ENCODE assay signal across 8 cellular contexts in genomic region chr10:108204528-108205313, GRCh38.
A peak's percentile ranks its signal among the peaks of the same experiment; 100 is the strongest.
DNase-seq lines count a peak whose midpoint lies in the region; ATAC-seq and TF ChIP-seq lines count a peak whose summit lies in the region.

No MANE protein-coding gene starts in this region.

- ATAC-seq in GM19035 (IDR thresholded peaks at IDR 0.05; ENCODE audit: unreplicated experiment), result peak; percentile 78
- ATAC-seq in stimulated activated effector memory CD8-positive, alpha-beta T cell treated with anti-CD3 and anti-CD28 coated beads, Interleukin-12 subunit alpha, Interleukin-12 subunit beta, amount 100 ng/mL, for 72 hours, result no peak
- no peak for ATAC-seq in GM18873 (IDR thresholded peaks at IDR 0.05; ENCODE audit: low FRiP score, unreplicated experiment)

- no peaks in the 10 kb centered on the region for H3K36me3 ChIP-seq in BJ (ENCODE audit: control insufficient read depth, insufficient read depth, low read length)

- H3K27me3 ChIP-seq in BJ (ENCODE audit: control insufficient read depth, insufficient read depth, low read length), result no peaks in the 10 kb centered on the region

- H3K27ac Mint-ChIP-seq in mesothelial cell of epicardium, result no peak overlapping the region
- H3K27ac Mint-ChIP-seq in stimulated activated effector memory CD8-positive, alpha-beta T cell treated with anti-CD3 and anti-CD28 coated beads, Interleukin-12 subunit alpha, Interleukin-12 subunit beta, amount 100 ng/mL, for 72 hours, result no peak overlapping the region

- DNase-seq in BJ (ENCODE audit: low read depth) (no peak), amniotic stem cell (lab: John Stamatoyannopoulos, UW) (peak; percentile 17), mesothelial cell of epicardium (ENCODE audit: low spot score in 2 of 2, unreplicated experiment in 2 of 2) (no peak), NCI-H2227 (lab: John Stamatoyannopoulos, UW; ENCODE audit: unreplicated experiment) (no peak)
- DNase-seq in Jurkat, Clone E6-1 (ENCODE audit: low read depth, low spot score), result peak; percentile 25
- no peak for DNase-seq in stimulated activated effector memory CD8-positive, alpha-beta T cell treated with anti-CD3 and anti-CD28 coated beads, Interleukin-12 subunit alpha, Interleukin-12 subunit beta, amount 100 ng/mL, for 72 hours (ENCODE audit: low spot score in 2 of 2)

- POLR2A ChIA-PET in BJ (lab: Charles Lee), result no interaction called here

- no peaks in the 10 kb centered on the region for H3K4me1 Mint-ChIP-seq in mesothelial cell of epicardium
- H3K4me1 Mint-ChIP-seq in stimulated activated effector memory CD8-positive, alpha-beta T cell treated with anti-CD3 and anti-CD28 coated beads, Interleukin-12 subunit alpha, Interleukin-12 subunit beta, amount 100 ng/mL, for 72 hours, result no peaks in the 10 kb centered on the region

- H3K4me3 Mint-ChIP-seq in mesothelial cell of epicardium, result no peak overlapping the region
- no peak overlapping the region for H3K4me3 Mint-ChIP-seq in stimulated activated effector memory CD8-positive, alpha-beta T cell treated with anti-CD3 and anti-CD28 coated beads, Interleukin-12 subunit alpha, Interleukin-12 subunit beta, amount 100 ng/mL, for 72 hours

- H3K27me3 Mint-ChIP-seq in mesothelial cell of epicardium (ENCODE audit: low read depth), result no peaks in the 10 kb centered on the region

- H3K4me3 ChIP-seq in BJ (ENCODE audit: low read depth, low read length), result no peak overlapping the region
- no peak overlapping the region for H3K4me3 ChIP-seq in Jurkat, Clone E6-1 (ENCODE audit: low read length)

- no peaks in the 10 kb centered on the region for H3K9me3 Mint-ChIP-seq in mesothelial cell of epicardium
- peaks cover 21% of the 10 kb centered on the region for H3K9me3 Mint-ChIP-seq in stimulated activated effector memory CD8-positive, alpha-beta T cell treated with anti-CD3 and anti-CD28 coated beads, Interleukin-12 subunit alpha, Interleukin-12 subunit beta, amount 100 ng/mL, for 72 hours

- peak; percentile 39 for TF ChIP-seq CTCF in BJ (IDR thresholded peaks at IDR 0.05; ENCODE audit: insufficient read depth, low read depth, low read length)
- TF ChIP-seq CTCF in mesothelial cell of epicardium (IDR thresholded peaks at IDR 0.05; ENCODE audit: unreplicated experiment), result peak; percentile 80

- CTCF ChIA-PET in BJ (lab: Yijun Ruan, JAX), result no interaction called here

- no peaks in the 10 kb centered on the region for H3K36me3 Mint-ChIP-seq in mesothelial cell of epicardium
- no peaks in the 10 kb centered on the region for H3K36me3 Mint-ChIP-seq in stimulated activated effector memory CD8-positive, alpha-beta T cell treated with anti-CD3 and anti-CD28 coated beads, Interleukin-12 subunit alpha, Interleukin-12 subunit beta, amount 100 ng/mL, for 72 hours

Comparison
In these comparisons a context has a peak if more than half of its experiments do, and no peak if none do; other contexts are left out.
1. DNase-seq: peak in Jurkat, Clone E6-1 (single experiment) and amniotic stem cell (single experiment); none in BJ (single experiment), mesothelial cell of epicardium (0 of 2), stimulated activated effector memory CD8-positive, alpha-beta T cell treated with anti-CD3 and anti-CD28 coated beads, Interleukin-12 subunit alpha, Interleukin-12 subunit beta, amount 100 ng/mL, for 72 hours (0 of 2) and NCI-H2227 (single experiment).